29 cellular contexts compared by ENCODE assay signal in genomic region chrX:7709845-7710244, GRCh38.
"Had no signal": no experiment of that assay in that cellular context is flagged by ENCODE, and none has a peak within 500 bp of the region (broad histone marks: within the 10 kb centered on the region; RNA-seq: fewer than 3 reads in every experiment).

No MANE protein-coding gene starts in this region.

- H3K4me2 ChIP-seq: neural progenitor cell, smooth muscle cell had no signal

- H3K27me3 ChIP-seq: breast epithelium, esophagus muscularis mucosa, neural progenitor cell, right atrium auricular region, stomach, thyroid gland, upper lobe of right lung had no signal

- H3K36me3 ChIP-seq: breast epithelium, esophagus muscularis mucosa, neural progenitor cell, right atrium auricular region, stomach, thyroid gland, upper lobe of right lung had no signal

- H3K4me3 ChIP-seq: breast epithelium, esophagus muscularis mucosa, neural progenitor cell, psoas muscle, right atrium auricular region, smooth muscle cell, stomach, thyroid gland, upper lobe of right lung had no signal

- H2AFZ ChIP-seq: neural progenitor cell, parathyroid adenoma had no signal

- H3K4me1 ChIP-seq: breast epithelium, parathyroid adenoma, psoas muscle, right atrium auricular region, stomach, thyroid gland, upper lobe of right lung had no signal

- H3K79me2 ChIP-seq: parathyroid adenoma had no signal

- DNase-seq: activated CD4-positive, alpha-beta memory T cell treated with anti-CD3 and anti-CD28 coated beads, Interleukin-2, amount 10 ng/mL, durations not matched to agents 7 days and 5 days; activated CD4-positive, alpha-beta T cell treated with anti-CD3 and anti-CD28 coated beads for 1 hour; activated CD4-positive, alpha-beta T cell treated with anti-CD3 and anti-CD28 coated beads, Interleukin-2, amount 10 ng/mL, durations not matched to agents 7 days and 5 days; activated gamma-delta T cell treated with Interleukin-2 at 50 U/mL for 16 hours; activated naive CD4-positive, alpha-beta T cell treated with anti-CD3 and anti-CD28 coated beads, Interleukin-2, amount 50 U/mL, for 16 hours; activated naive CD8-positive, alpha-beta T cell treated with anti-CD3 and anti-CD28 coated beads, Interleukin-2, amount 50 U/mL, for 24 hours; activated T-cell treated with anti-CD3 and anti-CD28 coated beads, Interleukin-2, amount 50 U/mL, for 4 hours; amygdala; central memory CD4-positive, alpha-beta T cell; endodermal cell; foreskin melanocyte; left cardiac atrium; mesenchymal stem cell; natural killer cell; occipital lobe; psoas muscle; stimulated activated CD4-positive, alpha-beta T cell treated with anti-CD3 and anti-CD28 coated beads, Interleukin-1b, Interleukin-23, amount 100 ng/mL, for 48 hours; stimulated activated CD4-positive, alpha-beta T cell treated with anti-CD3 and anti-CD28 coated beads, Interleukin-4, amount 100 ng/mL, for 4 hours; stimulated activated CD8-positive, alpha-beta memory T cell treated with anti-CD3 and anti-CD28 coated beads, Interleukin-4, amount 100 ng/mL, for 48 hours; stomach; T-helper 2 cell; thyroid gland; upper lobe of right lung had no signal

- H3K27ac ChIP-seq: breast epithelium, esophagus muscularis mucosa, neural progenitor cell, parathyroid adenoma, psoas muscle, right atrium auricular region, stomach, thyroid gland, upper lobe of right lung had no signal

- H3K9me3 ChIP-seq: breast epithelium, esophagus muscularis mucosa, psoas muscle, right atrium auricular region, stomach, thyroid gland, upper lobe of right lung had no signal

- H3K9ac ChIP-seq: neural progenitor cell, parathyroid adenoma had no signal
